8 cellular contexts compared by ENCODE assay signal in the genomic region with DNA sequence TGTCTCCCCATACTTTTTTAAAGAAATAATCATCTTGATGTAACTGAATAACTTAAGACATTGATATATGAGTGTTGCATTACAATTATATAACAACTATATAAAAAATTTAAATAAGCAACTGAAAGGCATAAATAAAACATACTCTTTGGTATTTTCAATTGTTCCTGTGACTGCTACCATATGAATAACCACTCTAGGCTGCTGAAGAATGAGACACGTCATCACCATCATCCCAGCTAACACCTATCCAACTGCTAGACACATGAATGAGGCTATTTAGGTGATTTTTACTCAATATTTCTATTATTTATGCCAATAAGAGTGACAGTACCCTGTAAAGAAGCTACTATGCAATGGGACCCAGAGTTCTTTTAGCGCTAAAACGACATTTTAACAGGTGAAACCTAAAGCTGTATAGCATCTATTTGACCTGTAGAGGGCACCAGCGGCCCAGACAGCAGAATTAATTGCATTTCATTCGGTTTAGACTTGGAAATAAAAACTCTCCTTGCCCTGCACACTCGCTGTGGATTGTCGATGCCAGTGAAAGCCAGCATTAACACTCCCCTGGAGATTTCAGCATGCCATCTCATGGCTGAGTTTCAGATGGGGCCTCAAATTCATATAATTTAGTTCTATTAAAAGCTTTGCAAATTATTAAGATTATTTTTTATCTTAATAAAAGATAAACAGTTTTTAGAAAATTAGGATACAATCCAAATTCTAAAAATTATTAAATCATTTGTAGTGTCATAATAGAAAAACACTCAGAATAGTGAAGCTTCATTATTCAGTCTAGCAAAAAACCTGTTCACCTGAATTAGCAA.
A peak's percentile ranks its signal among the peaks of the same experiment; 100 is the strongest.
DNase-seq lines count a peak whose midpoint lies in the region; TF ChIP-seq lines count a peak whose summit lies in the region.

No MANE protein-coding gene starts in this region.

- H3K23ac ChIP-seq in H9 (ENCODE audit: insufficient read length, low read depth, low read length) = no peak overlapping the region

- H3K9ac ChIP-seq in H9 (ENCODE audit: extremely low read depth, insufficient read length, low read length) (no peak overlapping the region), OCI-LY3 (ENCODE audit: low read length) (no peak overlapping the region)

- H4K8ac ChIP-seq in H9 (replicated peaks; ENCODE audit: insufficient read length, low read depth, low read length) = no peak overlapping the region

- H3K4me1 ChIP-seq in H9 (ENCODE audit: insufficient read depth, low read length) (no peaks in the 10 kb centered on the region), OCI-LY3 (ENCODE audit: low read length) (no peaks in the 10 kb centered on the region)

- H2AFZ ChIP-seq in H9 (ENCODE audit: low read length) = no peak overlapping the region
- no peak overlapping the region for H2AFZ ChIP-seq in OCI-LY3 (ENCODE audit: low read depth, low read length)

- no peak overlapping the region for H2BK15ac ChIP-seq in H9 (ENCODE audit: low read depth, low read length)

- H4K5ac ChIP-seq in H9 (ENCODE audit: insufficient read length, low read depth, low read length) = no peak overlapping the region

- H4K91ac ChIP-seq in H9 (ENCODE audit: insufficient read length, low read depth, low read length) = no peak overlapping the region

- H3K27me3 Mint-ChIP-seq in H9 (ENCODE audit: low read depth) = peaks cover 36% of the 10 kb centered on the region

- no peak overlapping the region for H2BK5ac ChIP-seq in H9 (ENCODE audit: insufficient read length, low read length)

- H3K18ac ChIP-seq in H9 (ENCODE audit: insufficient read length, low read depth, low read length) = no peak overlapping the region

- H3K23me2 ChIP-seq in H9 (ENCODE audit: insufficient read length, low read depth, low read length, poor library complexity, severe bottlenecking) = no peaks in the 10 kb centered on the region

- no peak overlapping the region for H2AK5ac ChIP-seq in H9 (ENCODE audit: insufficient read length, low read length)

- no CpG with 5 or more reads among the region's 7 CpGs for WGBS in H9 (ENCODE audit: extremely low coverage, insufficient read length, low lambda C conversion rate)

- no peak overlapping the region for H2BK20ac ChIP-seq in H9 (ENCODE audit: low read depth, low read length, poor library complexity, severe bottlenecking)

- no peak overlapping the region for H3K27ac Mint-ChIP-seq in H9

- DNase-seq in activated T-cell treated with anti-CD3 and anti-CD28 coated beads for 24 hours (ENCODE audit: low read depth) = peak; percentile 10
- no peak for DNase-seq in activated T-cell treated with anti-CD3 and anti-CD28 coated beads, Interleukin-2, amount 50 U/mL, for 1 hour
- peak; percentile 40 for DNase-seq in H9
- DNase-seq in Kasumi-1 (lab: John Stamatoyannopoulos, UW) = peak; percentile 21 to 26
- peak; percentile 53 for DNase-seq in astrocyte of the cerebellum (ENCODE audit: low read depth)
- DNase-seq in iPS-NIHi7 (ENCODE audit: extremely low spot score) = peak; percentile 37
- peak; percentile 9 to 25 for DNase-seq in stimulated activated CD4-positive, alpha-beta T cell treated with anti-CD3 and anti-CD28 coated beads, Interleukin-15, amount 100 ng/mL, for 48 hours (ENCODE audit: low read depth in 2 of 2)

- H3T11ph ChIP-seq in H9 (ENCODE audit: low read length) = no peak overlapping the region

- H3K9me3 ChIP-seq in H9 (ENCODE audit: control insufficient read depth, low read depth, low read length) (no peaks in the 10 kb centered on the region), OCI-LY3 (ENCODE audit: insufficient read depth, low read length) (no peaks in the 10 kb centered on the region)

- H3K79me1 ChIP-seq in H9 (ENCODE audit: insufficient read depth, low read depth, low read length, poor library complexity, severe bottlenecking) = no peaks in the 10 kb centered on the region

- in situ Hi-C loops in astrocyte of the cerebellum (cut with HindIII; ENCODE audit: low sequenced_read_pairs) = no loop called here

- no peak overlapping the region for H2BK120ac ChIP-seq in H9 (ENCODE audit: low read depth, low read length, poor library complexity, severe bottlenecking)

- H3K27ac ChIP-seq in H9 (ENCODE audit: insufficient read length, low read depth, low read length) (no peak overlapping the region), OCI-LY3 (ENCODE audit: low read length) (no peak overlapping the region)

- no peak overlapping the region for H3K14ac ChIP-seq in H9 (ENCODE audit: insufficient read depth, low read length)

- no peak overlapping the region for H2BK12ac ChIP-seq in H9 (ENCODE audit: insufficient read length, low read depth, low read length)

- no peak overlapping the region for H3K4me3 Mint-ChIP-seq in H9

- H4K20me1 ChIP-seq in H9 (ENCODE audit: control insufficient read depth, insufficient read depth, insufficient read length) (no peaks in the 10 kb centered on the region), OCI-LY3 (ENCODE audit: insufficient read depth, low read length) (no peaks in the 10 kb centered on the region)

- H3K36me3 ChIP-seq in OCI-LY3 (replicated peaks; ENCODE audit: low read depth, low read length) = no peaks in the 10 kb centered on the region

- peaks cover 2 to 4% of the 10 kb centered on the region in 2 experiments; a peak in 3 of 5 replicates for H3K9me3 Mint-ChIP-seq in H9

- H3K4me2 ChIP-seq in H9 (ENCODE audit: insufficient read depth, insufficient read length, low read length) (no peak overlapping the region), OCI-LY3 (ENCODE audit: low read length) (peak overlapping the region; percentile 33)

- TF ChIP-seq CTCF in H9 (conservative IDR thresholded peaks at IDR 0.05) = peak; percentile 91
- peak; percentile 87 for TF ChIP-seq CTCF in OCI-LY3 (IDR thresholded peaks at IDR 0.05; ENCODE audit: low read depth, low read length)
- peak; percentile 86 for TF ChIP-seq CTCF in astrocyte of the cerebellum (IDR thresholded peaks at IDR 0.05; ENCODE audit: low read depth, low read length, missing control alignments)

- H3K4me3 ChIP-seq in OCI-LY3 (ENCODE audit: low read length) (no peak overlapping the region), astrocyte of the cerebellum (ENCODE audit: low read depth, low read length) (no peak overlapping the region)

- no peak overlapping the region for H3K56ac ChIP-seq in H9 (ENCODE audit: insufficient read length, low read depth, low read length)

- H3K36me3 Mint-ChIP-seq in H9 (ENCODE audit: insufficient read depth in 1 of 3, low read depth in 3 of 3) = peaks cover 0 to 2% (median 0%) of the 10 kb centered on the region in 3 experiments; a peak in 1 of 7 replicates

- H3K4ac ChIP-seq in H9 (ENCODE audit: low read depth, low read length) = no peak overlapping the region

- H3K27me3 ChIP-seq in H9 (ENCODE audit: insufficient read depth, low read length) (no peaks in the 10 kb centered on the region), OCI-LY3 (ENCODE audit: low read depth, low read length) (peaks cover 28% of the 10 kb centered on the region)

- H3K79me2 ChIP-seq in H9 (ENCODE audit: insufficient read depth, low read length) (no peaks in the 10 kb centered on the region), OCI-LY3 (ENCODE audit: low read length) (no peaks in the 10 kb centered on the region)

- peaks cover 10 to 11% of the 10 kb centered on the region in 2 experiments for H3K4me1 Mint-ChIP-seq in H9
